ENCODE assay signal across 6 cellular contexts in the genomic region with DNA sequence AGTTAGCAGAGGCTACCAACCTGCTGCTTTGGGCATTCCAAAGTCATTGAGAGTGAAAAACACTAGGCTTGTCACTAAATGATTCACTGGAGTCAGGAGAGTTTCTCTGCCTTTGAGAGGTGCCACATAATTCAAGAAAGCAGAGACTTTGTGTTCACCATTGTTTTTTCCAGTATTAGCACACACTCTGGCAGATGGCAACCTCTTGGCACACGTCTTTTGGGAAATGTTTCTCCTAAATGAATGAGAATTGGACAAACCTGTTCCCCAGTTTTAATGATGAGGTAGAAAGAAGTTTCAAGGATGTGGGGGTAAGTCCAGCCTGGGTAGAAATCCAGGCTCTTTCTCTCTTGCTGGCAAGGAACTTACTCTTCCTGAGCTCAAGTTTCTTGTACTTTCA.
"Had no signal": no experiment of that assay in that cellular context is flagged by ENCODE, and none has a peak within 500 bp of the region (broad histone marks: within the 10 kb centered on the region; RNA-seq: fewer than 3 reads in every experiment).

No MANE protein-coding gene starts in this region.

- H3K4me3 ChIP-seq: HAP-1 had no signal

- H3K4me1 ChIP-seq: HAP-1 had no signal

- DNase-seq: GOT3, H7, HFFc6, KBM-7 had no signal

- H3K27ac ChIP-seq: HL-60 had no signal

- H3K9me3 ChIP-seq: HAP-1 had no signal

- H3K36me3 ChIP-seq: HAP-1 had no signal
